ENCODE assay signal across 8 cellular contexts in the genomic region with DNA sequence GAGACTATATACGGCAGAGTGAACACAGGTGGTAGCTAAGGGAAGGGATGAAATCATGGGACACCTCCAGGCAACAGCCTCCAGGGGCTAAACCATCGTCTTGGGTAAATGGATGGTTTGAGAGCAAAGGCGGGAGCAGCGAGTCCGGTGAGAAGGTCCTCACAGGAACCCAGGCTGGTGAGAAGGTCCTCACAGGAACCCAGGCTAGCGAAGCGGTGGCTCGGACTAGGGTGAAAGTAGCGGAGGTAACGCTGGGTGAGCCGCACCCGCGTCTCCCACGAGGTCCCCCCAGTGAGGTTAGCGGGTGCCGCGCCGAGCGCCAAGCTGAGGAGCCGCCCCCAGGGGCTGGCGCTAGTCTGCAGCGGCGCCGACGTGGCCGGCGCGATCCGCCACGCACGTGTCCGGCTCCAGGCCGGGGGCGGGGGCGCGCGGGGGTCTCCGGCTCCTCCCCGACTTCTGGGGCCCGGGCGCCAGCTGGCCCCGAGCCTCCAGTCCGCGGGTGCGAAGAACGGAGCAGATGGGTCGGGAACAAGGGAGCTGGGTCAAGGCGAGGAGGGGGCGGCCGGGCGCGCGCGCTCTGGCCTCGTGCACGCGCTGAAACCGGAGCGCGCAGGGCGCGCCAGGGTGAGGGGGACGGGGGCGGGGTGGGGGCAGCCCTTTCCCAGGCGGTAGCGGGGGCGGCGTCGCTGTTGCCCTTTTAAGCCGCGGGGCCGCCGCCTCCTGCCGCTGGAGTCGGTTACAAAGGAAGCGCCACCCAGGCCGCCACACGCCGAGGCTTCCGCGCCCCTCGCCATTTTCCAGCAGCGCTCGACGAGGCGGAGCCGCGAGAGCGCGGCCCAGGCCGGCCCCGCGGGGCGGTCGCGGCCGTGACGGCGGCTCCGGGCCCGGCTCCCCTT. TPM values are rescaled to one million over a fixed set of nuclear protein-coding genes. Genes with fewer than 3 reads are reported as not detected.
A peak's percentile ranks its signal among the peaks of the same experiment; 100 is the strongest.
DNase-seq lines count a peak whose midpoint lies in the region; ATAC-seq, FAIRE-seq and TF ChIP-seq lines count a peak whose summit lies in the region.

Gene UBE2Q2, plus strand, starts transcription at position 726 of the 896 bp plus-strand sequence. CDS start 220 bp downstream, outside the sequence.

- H3K27ac ChIP-seq in caudate nucleus (ENCODE audit: low read depth, low read length), result peak within 1 kb of the TSS; percentile 70

- peak; percentile 64 for ATAC-seq in HG02798 (IDR thresholded peaks at IDR 0.05; ENCODE audit: poor library complexity, unreplicated experiment)

- DNase-seq in GM12891 (ENCODE audit: insufficient read length, low spot score) (peak; percentile 72), NCI-H2171 (lab: John Stamatoyannopoulos, UW) (peak; percentile 88), caudate nucleus (lab: John Stamatoyannopoulos, UW) (peak in 48 of 61 donors; percentile 6 to 73 (median 32)), iris pigment epithelial cell (ENCODE audit: low read depth) (peak; percentile 78), NCI-H2107 treated with DMSO at 0.1 percent for 48 hours (lab: John Stamatoyannopoulos, UW; ENCODE audit: unreplicated experiment) (no peak)
- peak; percentile 26 to 55 (median 36) for DNase-seq in activated CD4-positive, CD25-positive, alpha-beta regulatory T cell (lab: John Stamatoyannopoulos, UW)
- peak; percentile 46 to 58 (median 48) for DNase-seq in stimulated activated CD4-positive, alpha-beta T cell treated with anti-CD3 and anti-CD28 coated beads, Interleukin-12 subunit alpha, Interleukin-12 subunit beta, amount 100 ng/mL, for 48 hours (ENCODE audit: low read depth in 2 of 3, low spot score in 1 of 3)

- no peak for TF ChIP-seq POLR2A in GM12891 (IDR thresholded peaks at IDR 0.05; ENCODE audit: low read depth, low read length)

- FAIRE-seq in GM12891 (lab: Jason Lieb, UNC), result peak; percentile 71

TF ChIP-seq in GM12891, 5 proteins besides CTCF, POLR2A, EP300 and RAD21:
- TF ChIP-seq PAX5 (IDR thresholded peaks at IDR 0.05; ENCODE audit: insufficient read depth, low read length, severe bottlenecking), result no peak
- TF ChIP-seq POU2F2 (IDR thresholded peaks at IDR 0.05; ENCODE audit: low read depth, low read length), result no peak
- no peak; the same call in 1 of the 2 replicates for TF ChIP-seq POLR2AphosphoS5 (IDR thresholded peaks at IDR 0.05; ENCODE audit: low read depth, low read length)
- no peak for TF ChIP-seq SPI1 (IDR thresholded peaks at IDR 0.05; ENCODE audit: low read depth, low read length)
- TF ChIP-seq TAF1 (IDR thresholded peaks at IDR 0.05; ENCODE audit: low read depth, low read length), result peak; percentile 75

RNA-seq across cellular contexts. Expression of gene UBE2Q2, which starts in this region (rescaled TPM):
- 10.3 TPM for polyA plus RNA-seq in GM12891 (2012; ENCODE audit: low read depth, missing spikeins)
